Comparison of ENCODE assay signal across 1 cellular context in the genomic region with DNA sequence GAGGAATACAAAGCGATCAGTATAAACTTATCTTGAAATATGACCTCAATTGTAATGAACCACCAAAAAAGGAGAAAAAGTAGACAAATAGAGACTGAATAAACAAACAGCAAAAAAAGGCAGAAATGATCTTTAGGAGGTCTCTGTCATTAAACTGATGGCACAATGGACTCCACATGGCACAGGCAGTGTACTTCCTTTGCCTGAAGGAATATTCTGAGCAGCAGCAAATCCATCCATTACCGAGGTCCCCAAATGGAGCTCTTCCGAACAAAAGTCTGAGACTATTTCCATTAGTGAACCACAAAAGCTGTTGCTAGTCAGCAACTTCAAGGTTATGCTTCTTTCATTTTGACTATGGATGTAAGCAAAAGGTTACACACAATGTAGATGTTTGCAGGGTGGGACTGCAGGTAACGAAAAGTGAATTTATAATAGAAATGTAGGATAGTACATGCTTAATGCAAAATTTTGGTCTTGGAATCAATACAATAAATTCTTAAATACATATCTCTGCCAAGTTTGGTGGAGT.
TF ChIP-seq lines count a peak whose summit lies in the region.

No MANE protein-coding gene starts in this region.

TF ChIP-seq in GM12878, 131 proteins besides CTCF, POLR2A, EP300 and RAD21 (continues in another document):
- TF ChIP-seq BACH1 (IDR thresholded peaks at IDR 0.05; ENCODE audit: borderline replicate concordance) (no peak), CBX3 (IDR thresholded peaks at IDR 0.05; ENCODE audit: borderline replicate concordance, low read depth) (no peak), ETV6 (conservative IDR thresholded peaks at IDR 0.05 in 1 of 2, IDR thresholded peaks at IDR 0.05 in 1 of 2; ENCODE audit: borderline replicate concordance in 1 of 2, low read depth in 1 of 2) (peak in 1 of 2 experiments; percentile 26; a peak in 1 of 4 replicates), SREBF1 (IDR thresholded peaks at IDR 0.05; ENCODE audit: low read length) (no peak), RELA (IDR thresholded peaks at IDR 0.05; ENCODE audit: borderline replicate concordance, partially characterized antibody) (no peak), BHLHE40 (IDR thresholded peaks at IDR 0.05; ENCODE audit: borderline replicate concordance in 1 of 2, low read depth in 2 of 2, low read length in 1 of 2) (no peak), RB1 (IDR thresholded peaks at IDR 0.05; ENCODE audit: borderline replicate concordance) (no peak), TARDBP (IDR thresholded peaks at IDR 0.05; ENCODE audit: borderline replicate concordance) (no peak), E2F8 (IDR thresholded peaks at IDR 0.05; ENCODE audit: low read depth, partially characterized antibody) (no peak), PML (IDR thresholded peaks at IDR 0.05; ENCODE audit: low read length) (no peak), PAX5 (IDR thresholded peaks at IDR 0.05; ENCODE audit: borderline replicate concordance, low read depth, low read length) (no peak; the same call in 1 of the 2 replicates), PAX8 (IDR thresholded peaks at IDR 0.05) (no peak), YBX1 (IDR thresholded peaks at IDR 0.05) (no peak), MEF2A (IDR thresholded peaks at IDR 0.05; ENCODE audit: insufficient read depth, low read depth, low read length) (0 out of 2 replicates have a peak, but pooled peaks have one; percentile 31), CBX5 (IDR thresholded peaks at IDR 0.05; ENCODE audit: low read depth) (0 out of 2 replicates have a peak, but pooled peaks have one; percentile 70), HDAC6 (IDR thresholded peaks at IDR 0.05; ENCODE audit: unreplicated experiment) (no peak), MYB (IDR thresholded peaks at IDR 0.05; ENCODE audit: borderline replicate concordance, low read depth, low read length) (no peak), ZNF622 (IDR thresholded peaks at IDR 0.05) (no peak), ZBTB11 (CRISPR knock-in tag; IDR thresholded peaks at IDR 0.05) (no peak), ASH2L (IDR thresholded peaks at IDR 0.05; ENCODE audit: borderline replicate concordance, low read depth) (no peak), KLF5 (IDR thresholded peaks at IDR 0.05; ENCODE audit: partially characterized antibody) (no peak), SMAD1 (IDR thresholded peaks at IDR 0.05; ENCODE audit: low read depth, partially characterized antibody) (no peak), TBL1XR1 (IDR thresholded peaks at IDR 0.05; ENCODE audit: low read depth, low read length) (no peak), TCF12 (IDR thresholded peaks at IDR 0.05; ENCODE audit: low read depth, low read length) (no peak), DPF2 (IDR thresholded peaks at IDR 0.05) (no peak), IKZF1 (conservative IDR thresholded peaks at IDR 0.05) (no peak), PKNOX1 (IDR thresholded peaks at IDR 0.05) (no peak), SP1 (IDR thresholded peaks at IDR 0.05; ENCODE audit: low read depth, low read length) (no peak), NFIC (IDR thresholded peaks at IDR 0.05; ENCODE audit: low read depth, low read length) (peak; percentile 60; the same call in 1 of the 2 replicates), HDGF (IDR thresholded peaks at IDR 0.05) (no peak), HCFC1 (IDR thresholded peaks at IDR 0.05; ENCODE audit: low read length) (no peak), MXI1 (IDR thresholded peaks at IDR 0.05; ENCODE audit: low read depth, low read length) (no peak), IRF5 (IDR thresholded peaks at IDR 0.05; ENCODE audit: borderline replicate concordance) (no peak), SPI1 (IDR thresholded peaks at IDR 0.05; ENCODE audit: borderline replicate concordance, insufficient read depth, low read depth, low read length) (no peak), ELK1 (IDR thresholded peaks at IDR 0.05; ENCODE audit: low read depth, low read length) (no peak), NFXL1 (IDR thresholded peaks at IDR 0.05; ENCODE audit: borderline replicate concordance) (no peak), SIX5 (IDR thresholded peaks at IDR 0.05; ENCODE audit: low read depth, low read length, severe bottlenecking) (no peak), RCOR1 (conservative IDR thresholded peaks at IDR 0.05; ENCODE audit: low read depth, low read length) (no peak), ATF7 (IDR thresholded peaks at IDR 0.05; ENCODE audit: low read depth) (no peak), GATAD2B (conservative IDR thresholded peaks at IDR 0.05; ENCODE audit: low read depth) (no peak), CEBPB (IDR thresholded peaks at IDR 0.05; ENCODE audit: borderline replicate concordance in 1 of 2, low read depth in 2 of 2, low read length in 2 of 2) (no peak), EED (IDR thresholded peaks at IDR 0.05; ENCODE audit: low read depth) (peak; percentile 71)
- TF ChIP-seq, protein P1, sequence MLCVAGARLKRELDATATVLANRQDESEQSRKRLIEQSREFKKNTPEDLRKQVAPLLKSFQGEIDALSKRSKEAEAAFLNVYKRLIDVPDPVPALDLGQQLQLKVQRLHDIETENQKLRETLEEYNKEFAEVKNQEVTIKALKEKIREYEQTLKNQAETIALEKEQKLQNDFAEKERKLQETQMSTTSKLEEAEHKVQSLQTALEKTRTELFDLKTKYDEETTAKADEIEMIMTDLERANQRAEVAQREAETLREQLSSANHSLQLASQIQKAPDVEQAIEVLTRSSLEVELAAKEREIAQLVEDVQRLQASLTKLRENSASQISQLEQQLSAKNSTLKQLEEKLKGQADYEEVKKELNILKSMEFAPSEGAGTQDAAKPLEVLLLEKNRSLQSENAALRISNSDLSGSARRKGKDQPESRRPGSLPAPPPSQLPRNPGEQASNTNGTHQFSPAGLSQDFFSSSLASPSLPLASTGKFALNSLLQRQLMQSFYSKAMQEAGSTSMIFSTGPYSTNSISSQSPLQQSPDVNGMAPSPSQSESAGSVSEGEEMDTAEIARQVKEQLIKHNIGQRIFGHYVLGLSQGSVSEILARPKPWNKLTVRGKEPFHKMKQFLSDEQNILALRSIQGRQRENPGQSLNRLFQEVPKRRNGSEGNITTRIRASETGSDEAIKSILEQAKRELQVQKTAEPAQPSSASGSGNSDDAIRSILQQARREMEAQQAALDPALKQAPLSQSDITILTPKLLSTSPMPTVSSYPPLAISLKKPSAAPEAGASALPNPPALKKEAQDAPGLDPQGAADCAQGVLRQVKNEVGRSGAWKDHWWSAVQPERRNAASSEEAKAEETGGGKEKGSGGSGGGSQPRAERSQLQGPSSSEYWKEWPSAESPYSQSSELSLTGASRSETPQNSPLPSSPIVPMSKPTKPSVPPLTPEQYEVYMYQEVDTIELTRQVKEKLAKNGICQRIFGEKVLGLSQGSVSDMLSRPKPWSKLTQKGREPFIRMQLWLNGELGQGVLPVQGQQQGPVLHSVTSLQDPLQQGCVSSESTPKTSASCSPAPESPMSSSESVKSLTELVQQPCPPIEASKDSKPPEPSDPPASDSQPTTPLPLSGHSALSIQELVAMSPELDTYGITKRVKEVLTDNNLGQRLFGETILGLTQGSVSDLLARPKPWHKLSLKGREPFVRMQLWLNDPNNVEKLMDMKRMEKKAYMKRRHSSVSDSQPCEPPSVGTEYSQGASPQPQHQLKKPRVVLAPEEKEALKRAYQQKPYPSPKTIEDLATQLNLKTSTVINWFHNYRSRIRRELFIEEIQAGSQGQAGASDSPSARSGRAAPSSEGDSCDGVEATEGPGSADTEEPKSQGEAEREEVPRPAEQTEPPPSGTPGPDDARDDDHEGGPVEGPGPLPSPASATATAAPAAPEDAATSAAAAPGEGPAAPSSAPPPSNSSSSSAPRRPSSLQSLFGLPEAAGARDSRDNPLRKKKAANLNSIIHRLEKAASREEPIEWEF (IDR thresholded peaks at IDR 0.05; ENCODE audit: insufficient replicate concordance, low read depth, low read length) = no peak
- TF ChIP-seq, protein P2, sequence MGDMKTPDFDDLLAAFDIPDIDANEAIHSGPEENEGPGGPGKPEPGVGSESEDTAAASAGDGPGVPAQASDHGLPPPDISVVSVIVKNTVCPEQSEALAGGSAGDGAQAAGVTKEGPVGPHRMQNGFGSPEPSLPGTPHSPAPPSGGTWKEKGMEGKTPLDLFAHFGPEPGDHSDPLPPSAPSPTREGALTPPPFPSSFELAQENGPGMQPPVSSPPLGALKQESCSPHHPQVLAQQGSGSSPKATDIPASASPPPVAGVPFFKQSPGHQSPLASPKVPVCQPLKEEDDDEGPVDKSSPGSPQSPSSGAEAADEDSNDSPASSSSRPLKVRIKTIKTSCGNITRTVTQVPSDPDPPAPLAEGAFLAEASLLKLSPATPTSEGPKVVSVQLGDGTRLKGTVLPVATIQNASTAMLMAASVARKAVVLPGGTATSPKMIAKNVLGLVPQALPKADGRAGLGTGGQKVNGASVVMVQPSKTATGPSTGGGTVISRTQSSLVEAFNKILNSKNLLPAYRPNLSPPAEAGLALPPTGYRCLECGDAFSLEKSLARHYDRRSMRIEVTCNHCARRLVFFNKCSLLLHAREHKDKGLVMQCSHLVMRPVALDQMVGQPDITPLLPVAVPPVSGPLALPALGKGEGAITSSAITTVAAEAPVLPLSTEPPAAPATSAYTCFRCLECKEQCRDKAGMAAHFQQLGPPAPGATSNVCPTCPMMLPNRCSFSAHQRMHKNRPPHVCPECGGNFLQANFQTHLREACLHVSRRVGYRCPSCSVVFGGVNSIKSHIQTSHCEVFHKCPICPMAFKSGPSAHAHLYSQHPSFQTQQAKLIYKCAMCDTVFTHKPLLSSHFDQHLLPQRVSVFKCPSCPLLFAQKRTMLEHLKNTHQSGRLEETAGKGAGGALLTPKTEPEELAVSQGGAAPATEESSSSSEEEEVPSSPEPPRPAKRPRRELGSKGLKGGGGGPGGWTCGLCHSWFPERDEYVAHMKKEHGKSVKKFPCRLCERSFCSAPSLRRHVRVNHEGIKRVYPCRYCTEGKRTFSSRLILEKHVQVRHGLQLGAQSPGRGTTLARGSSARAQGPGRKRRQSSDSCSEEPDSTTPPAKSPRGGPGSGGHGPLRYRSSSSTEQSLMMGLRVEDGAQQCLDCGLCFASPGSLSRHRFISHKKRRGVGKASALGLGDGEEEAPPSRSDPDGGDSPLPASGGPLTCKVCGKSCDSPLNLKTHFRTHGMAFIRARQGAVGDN (IDR thresholded peaks at IDR 0.05) = no peak
